ENCODE assay signal across 8 cellular contexts in the genomic region with DNA sequence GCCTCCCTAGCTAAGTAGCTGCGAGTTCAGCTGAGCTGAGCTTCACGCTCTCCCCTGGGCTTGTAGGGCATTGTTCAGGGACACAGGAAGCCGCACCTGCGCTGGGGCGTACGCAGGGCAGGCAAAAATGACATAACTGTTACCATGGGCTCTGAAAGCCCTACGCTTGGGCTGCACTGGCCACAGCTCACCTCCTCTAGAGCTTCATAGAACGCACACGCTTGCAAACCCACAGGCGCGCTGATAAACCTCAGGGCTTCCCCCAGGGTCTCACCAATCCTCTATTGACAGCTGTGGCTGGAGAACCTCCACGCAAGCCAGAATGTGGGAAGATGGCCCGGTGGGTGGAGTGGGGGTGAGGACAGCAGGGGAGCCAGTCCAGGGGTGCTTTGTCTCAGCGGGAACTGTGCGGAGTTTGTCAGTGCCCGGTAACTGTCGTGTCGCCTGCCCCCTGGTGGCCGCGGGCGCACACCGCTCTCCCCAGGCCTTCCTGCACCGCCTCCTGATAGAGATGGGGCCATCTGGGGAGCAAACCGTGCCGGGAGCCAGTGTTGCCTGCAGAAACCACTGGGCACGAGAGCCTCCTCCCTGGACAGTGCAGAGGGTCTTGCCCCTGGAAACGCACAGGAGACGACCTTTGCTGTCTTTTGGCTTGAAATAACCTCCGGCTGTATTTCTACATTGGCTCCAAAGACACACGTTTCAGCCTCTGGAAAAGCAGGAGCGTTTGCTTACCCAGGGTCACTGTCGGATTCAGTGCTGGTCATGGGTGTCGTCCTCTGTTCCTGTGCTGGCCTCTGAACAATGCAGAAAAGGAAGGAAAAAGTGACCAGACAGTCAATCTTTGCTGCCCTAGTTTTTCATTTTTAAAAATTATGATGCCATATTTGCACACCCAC. TPM values are rescaled to one million over a fixed set of nuclear protein-coding genes. Genes with fewer than 3 reads are reported as not detected.
DNase-seq lines count a peak whose midpoint lies in the region; ATAC-seq, FAIRE-seq and TF ChIP-seq lines count a peak whose summit lies in the region.

No MANE protein-coding gene starts in this region.

- intact Hi-C loops in activated CD4-positive, alpha-beta T cell treated with anti-CD3 and anti-CD28 coated beads for 36 hours (cut with DNase I, micrococcal nuclease) = loop anchor here (1.0 to 10.0 kb wide), 5 partner anchors 142 to 580 kb away; a partner anchor contains a TSS
- intact Hi-C loops in lower lobe of right lung (cut with DNase I) = no loop called here

- peaks cover 36% of the 10 kb centered on the region for H3K27me3 Mint-ChIP-seq in activated CD4-positive, alpha-beta T cell treated with anti-CD3 and anti-CD28 coated beads for 36 hours

- H3K4me3 Mint-ChIP-seq in activated CD4-positive, alpha-beta T cell treated with anti-CD3 and anti-CD28 coated beads for 36 hours = no peak overlapping the region

- no peaks in the 10 kb centered on the region for H3K9me3 ChIP-seq in lower lobe of right lung

- CTCF ChIA-PET in activated CD4-positive, alpha-beta T cell treated with anti-CD3 and anti-CD28 coated beads for 36 hours (lab: Charles Lee) = interaction anchor here (0.6 to 1.3 kb wide), 11 partner anchors 9 to 1363 kb away, joined by 3 to 4 read pairs (median 4); no protein-coding TSS in a partner anchor

- no peak for TF ChIP-seq POLR2A in GM12892 (IDR thresholded peaks at IDR 0.05; ENCODE audit: low read depth, low read length)

- H3K4me1 Mint-ChIP-seq in activated CD4-positive, alpha-beta T cell treated with anti-CD3 and anti-CD28 coated beads for 36 hours = no peaks in the 10 kb centered on the region

- ATAC-seq in HG02870 (IDR thresholded peaks at IDR 0.05; ENCODE audit: unreplicated experiment) = peak; percentile 71
- ATAC-seq in activated CD4-positive, alpha-beta T cell treated with anti-CD3 and anti-CD28 coated beads for 36 hours = peak; percentile 98
- peak; percentile 92 to 95 for ATAC-seq in lower lobe of right lung
- ATAC-seq in HG02840 (IDR thresholded peaks at IDR 0.05; ENCODE audit: low FRiP score, unreplicated experiment) = no peak

- peaks cover 4% of the 10 kb centered on the region for H3K27me3 ChIP-seq in lower lobe of right lung (ENCODE audit: low read depth)

- no peaks in the 10 kb centered on the region for H3K36me3 Mint-ChIP-seq in activated CD4-positive, alpha-beta T cell treated with anti-CD3 and anti-CD28 coated beads for 36 hours (ENCODE audit: low read depth)

- no peak overlapping the region for H3K4me3 ChIP-seq in coronary artery
- H3K4me3 ChIP-seq in lower lobe of right lung = no peak overlapping the region

- POLR2A ChIA-PET in activated CD4-positive, alpha-beta T cell treated with anti-CD3 and anti-CD28 coated beads for 36 hours (lab: Charles Lee) = interaction anchor here (0.7 kb wide), 1 partner anchor 136 kb away, joined by 4 read pairs; no protein-coding TSS in a partner anchor

- no peak overlapping the region for H3K27ac Mint-ChIP-seq in activated CD4-positive, alpha-beta T cell treated with anti-CD3 and anti-CD28 coated beads for 36 hours

- peak; percentile 66 for DNase-seq in GM12892 (ENCODE audit: insufficient read length)
- peak; percentile 69 for DNase-seq in NCI-H2227 (lab: John Stamatoyannopoulos, UW; ENCODE audit: unreplicated experiment)
- peak; percentile 86 for DNase-seq in activated CD4-positive, alpha-beta T cell treated with anti-CD3 and anti-CD28 coated beads for 36 hours
- DNase-seq in coronary artery (ENCODE audit: low spot score) = no peak
- peak; percentile 75 for DNase-seq in lower lobe of right lung
- peak; percentile 41 for DNase-seq in stimulated activated CD8-positive, alpha-beta memory T cell treated with anti-CD3 and anti-CD28 coated beads, Interleukin-15, amount 100 ng/mL, for 1 hour (ENCODE audit: low read depth)

- TF ChIP-seq CTCF in coronary artery (IDR thresholded peaks at IDR 0.05) (peak; percentile 76), lower lobe of right lung (IDR thresholded peaks at IDR 0.05) (peak; percentile 94)

- H3K27ac ChIP-seq in coronary artery = no peak overlapping the region
- H3K27ac ChIP-seq in lower lobe of right lung = no peak overlapping the region

- H3K4me1 ChIP-seq in lower lobe of right lung = peaks cover 6% of the 10 kb centered on the region

- peak; percentile 79 for FAIRE-seq in GM12892 (lab: Jason Lieb, UNC)

- no peaks in the 10 kb centered on the region for H3K9me3 Mint-ChIP-seq in activated CD4-positive, alpha-beta T cell treated with anti-CD3 and anti-CD28 coated beads for 36 hours (ENCODE audit: low read depth)

- no peaks in the 10 kb centered on the region for H3K36me3 ChIP-seq in lower lobe of right lung

RNA-seq across cellular contexts. Expression of a gene that starts 17.0 kb away (rescaled TPM):
- polyA plus RNA-seq in GM12892 (2012; ENCODE audit: missing spikeins) = not detected
- not detected for total RNA-seq in activated CD4-positive, alpha-beta T cell treated with anti-CD3 and anti-CD28 coated beads for 36 hours
- total RNA-seq in lower lobe of right lung = not detected
